Comparison of ENCODE assay signal across 14 cellular contexts in genomic region chr17:83152745-83153611, GRCh38.
DNase-seq lines count a peak whose midpoint lies in the region; ATAC-seq and TF ChIP-seq lines count a peak whose summit lies in the region.
"Had no signal": no experiment of that assay in that cellular context is flagged by ENCODE, and none has a peak within 500 bp of the region (broad histone marks: within the 10 kb centered on the region; RNA-seq: fewer than 3 reads in every experiment).

No MANE protein-coding gene starts in this region.

- H3K27ac ChIP-seq in endodermal cell (ENCODE audit: low read depth, low read length) (no peak overlapping the region), vagina (peak overlapping the region; percentile 85)
- no peak overlapping the region for H3K27ac ChIP-seq in CD4-positive, alpha-beta T cell (ENCODE audit: low read depth, low read length)

- H3K4me3 ChIP-seq in endodermal cell (ENCODE audit: low read length) (no peak overlapping the region), vagina (no peak overlapping the region)

- WGBS in endodermal cell (ENCODE audit: insufficient coverage in 1 of 2, insufficient read length in 1 of 2), 2 experiments, result 94% methylated on average over 33 to 64 of the region's 64 CpGs

- H3K27ac Mint-ChIP-seq in activated CD8-positive, alpha-beta memory T cell treated with anti-CD3 and anti-CD28 coated beads, Interleukin-2, amount 10 ng/mL, durations not matched to agents 7 days and 5 days, result no peak overlapping the region
- H3K27ac Mint-ChIP-seq in endodermal cell, result no peak overlapping the region
- peak overlapping the region; percentile 39 for H3K27ac Mint-ChIP-seq in mesothelial cell of epicardium
- H3K27ac Mint-ChIP-seq in CD4-positive, alpha-beta T cell, result no peak overlapping the region
- H3K27ac Mint-ChIP-seq: activated naive CD8-positive, alpha-beta T cell had no signal

- H3K4me1 Mint-ChIP-seq in activated CD8-positive, alpha-beta memory T cell treated with anti-CD3 and anti-CD28 coated beads, Interleukin-2, amount 10 ng/mL, durations not matched to agents 7 days and 5 days, result peaks cover 30% of the 10 kb centered on the region
- H3K4me1 Mint-ChIP-seq in endodermal cell (peaks cover 6% of the 10 kb centered on the region), mesothelial cell of epicardium (peaks cover 47% of the 10 kb centered on the region)
- no peaks in the 10 kb centered on the region for H3K4me1 Mint-ChIP-seq in CD4-positive, alpha-beta T cell (ENCODE audit: low read depth)

- H3K36me3 Mint-ChIP-seq in activated CD8-positive, alpha-beta memory T cell treated with anti-CD3 and anti-CD28 coated beads, Interleukin-2, amount 10 ng/mL, durations not matched to agents 7 days and 5 days, result no peaks in the 10 kb centered on the region
- no peaks in the 10 kb centered on the region for H3K36me3 Mint-ChIP-seq in endodermal cell (ENCODE audit: low read depth)
- H3K36me3 Mint-ChIP-seq in mesothelial cell of epicardium, result no peaks in the 10 kb centered on the region
- H3K36me3 Mint-ChIP-seq in CD4-positive, alpha-beta T cell (ENCODE audit: low read depth), result no peaks in the 10 kb centered on the region
- H3K36me3 Mint-ChIP-seq: activated naive CD8-positive, alpha-beta T cell had no signal

- peak; percentile 38 for DNase-seq in activated CD8-positive, alpha-beta memory T cell treated with anti-CD3 and anti-CD28 coated beads, Interleukin-2, amount 50 U/mL, for 48 hours
- no peak for DNase-seq in activated CD8-positive, alpha-beta memory T cell treated with anti-CD3 and anti-CD28 coated beads, Interleukin-2, amount 10 ng/mL, durations not matched to agents 7 days and 5 days
- DNase-seq in endodermal cell (peak; percentile 40), mesothelial cell of epicardium (ENCODE audit: low spot score in 2 of 2, unreplicated experiment in 2 of 2) (no peak), vagina (ENCODE audit: extremely low spot score in 2 of 2) (peak in 1 of 2 donors; percentile 72), AG08395 (ENCODE audit: low spot score) (no peak)
- DNase-seq in CD4-positive, alpha-beta T cell, result no peak
- DNase-seq: activated CD4-positive, alpha-beta T cell treated with anti-CD3 and anti-CD28 coated beads, Interleukin-2, amount 50 U/mL, for 48 hours; EL; Karpas-422; NCI-H345; SW 1271 had no signal

- TF ChIP-seq POLR2A in vagina (IDR thresholded peaks at IDR 0.05), result no peak

- no peak overlapping the region for H3K4me3 Mint-ChIP-seq in activated CD8-positive, alpha-beta memory T cell treated with anti-CD3 and anti-CD28 coated beads, Interleukin-2, amount 10 ng/mL, durations not matched to agents 7 days and 5 days
- no peak overlapping the region for H3K4me3 Mint-ChIP-seq in endodermal cell
- H3K4me3 Mint-ChIP-seq in mesothelial cell of epicardium, result no peak overlapping the region
- no peak overlapping the region for H3K4me3 Mint-ChIP-seq in CD4-positive, alpha-beta T cell
- H3K4me3 Mint-ChIP-seq: activated naive CD8-positive, alpha-beta T cell had no signal

- intact Hi-C loops in vagina (cut with DNase I), result no loop called here
- intact Hi-C loops in CD4-positive, alpha-beta T cell (cut with DNase I, micrococcal nuclease), result no loop called here

- peaks cover 15% of the 10 kb centered on the region for H3K27me3 Mint-ChIP-seq in activated CD8-positive, alpha-beta memory T cell treated with anti-CD3 and anti-CD28 coated beads, Interleukin-2, amount 10 ng/mL, durations not matched to agents 7 days and 5 days
- H3K27me3 Mint-ChIP-seq in endodermal cell (ENCODE audit: insufficient read depth) (no peaks in the 10 kb centered on the region), mesothelial cell of epicardium (ENCODE audit: low read depth) (peaks cover 6% of the 10 kb centered on the region)
- peaks cover 4% of the 10 kb centered on the region for H3K27me3 Mint-ChIP-seq in CD4-positive, alpha-beta T cell

- no peaks in the 10 kb centered on the region for H3K4me1 ChIP-seq in endodermal cell (ENCODE audit: control insufficient read depth, insufficient read depth, low read length)
- peaks cover 22% of the 10 kb centered on the region for H3K4me1 ChIP-seq in vagina

- H3K9me3 ChIP-seq in endodermal cell (ENCODE audit: control insufficient read depth, low read length) (no peaks in the 10 kb centered on the region), vagina (no peaks in the 10 kb centered on the region)
- H3K9me3 ChIP-seq in CD4-positive, alpha-beta T cell (ENCODE audit: control insufficient read depth, low read length), result no peaks in the 10 kb centered on the region

- H3K9me3 Mint-ChIP-seq in activated CD8-positive, alpha-beta memory T cell treated with anti-CD3 and anti-CD28 coated beads, Interleukin-2, amount 10 ng/mL, durations not matched to agents 7 days and 5 days (ENCODE audit: low read depth), result no peaks in the 10 kb centered on the region
- no peaks in the 10 kb centered on the region for H3K9me3 Mint-ChIP-seq in endodermal cell
- H3K9me3 Mint-ChIP-seq in mesothelial cell of epicardium, result no peaks in the 10 kb centered on the region
- no peaks in the 10 kb centered on the region for H3K9me3 Mint-ChIP-seq in CD4-positive, alpha-beta T cell

- H3K36me3 ChIP-seq in endodermal cell (ENCODE audit: control insufficient read depth, insufficient read depth, low read length) (no peaks in the 10 kb centered on the region), vagina (no peaks in the 10 kb centered on the region)

- H3K27me3 ChIP-seq in endodermal cell (ENCODE audit: control insufficient read depth, insufficient read depth, low read length, poor library complexity, severe bottlenecking) (no peaks in the 10 kb centered on the region), vagina (no peaks in the 10 kb centered on the region)
- H3K27me3 ChIP-seq in CD4-positive, alpha-beta T cell (ENCODE audit: control insufficient read depth, insufficient read depth, low read length), result peaks cover 4% of the 10 kb centered on the region

- ATAC-seq in activated CD8-positive, alpha-beta memory T cell treated with anti-CD3 and anti-CD28 coated beads, Interleukin-2, amount 10 ng/mL, durations not matched to agents 7 days and 5 days, result no peak
- ATAC-seq in CD4-positive, alpha-beta T cell (ENCODE audit: poor library complexity), result no peak
- ATAC-seq in HG02763 (IDR thresholded peaks at IDR 0.05; ENCODE audit: unreplicated experiment), result no peak

- no peak for TF ChIP-seq CTCF in endodermal cell (conservative IDR thresholded peaks at IDR 0.05)
- TF ChIP-seq CTCF in mesothelial cell of epicardium (IDR thresholded peaks at IDR 0.05; ENCODE audit: unreplicated experiment), result no peak
- TF ChIP-seq CTCF in vagina (IDR thresholded peaks at IDR 0.05), result no peak
- TF ChIP-seq CTCF in CD4-positive, alpha-beta T cell (IDR thresholded peaks at IDR 0.05), result no peak

- CTCF ChIA-PET in activated CD8-positive, alpha-beta memory T cell treated with anti-CD3 and anti-CD28 coated beads, Interleukin-2, amount 10 ng/mL, durations not matched to agents 7 days and 5 days (lab: Charles Lee), result no interaction called here
- CTCF ChIA-PET in CD4-positive, alpha-beta T cell (lab: Charles Lee), result no interaction called here

- POLR2A ChIA-PET in CD4-positive, alpha-beta T cell (lab: Charles Lee), result no interaction called here

- no peak overlapping the region for H3K9ac ChIP-seq in endodermal cell (ENCODE audit: extremely low read depth, low read length, poor library complexity, severe bottlenecking)

Comparison
In these comparisons a context has a peak if more than half of its experiments do, and no peak if none do; other contexts are left out.
1. DNase-seq: peak in activated CD8-positive, alpha-beta memory T cell treated with anti-CD3 and anti-CD28 coated beads, Interleukin-2, amount 50 U/mL, for 48 hours (single experiment) and endodermal cell (single experiment); none in activated CD8-positive, alpha-beta memory T cell treated with anti-CD3 and anti-CD28 coated beads, Interleukin-2, amount 10 ng/mL, durations not matched to agents 7 days and 5 days (single experiment), mesothelial cell of epicardium (0 of 2), CD4-positive, alpha-beta T cell (0 of 10) and AG08395 (single experiment).